In genomic region chr10:94108200-94108599, GRCh38 we compare ENCODE assay signal across 12 cellular contexts.
DNase-seq lines count a peak whose midpoint lies in the region; TF ChIP-seq lines count a peak whose summit lies in the region.
"Had no signal": no experiment of that assay in that cellular context is flagged by ENCODE, and none has a peak within 500 bp of the region (broad histone marks: within the 10 kb centered on the region; RNA-seq: fewer than 3 reads in every experiment).

No MANE protein-coding gene starts in this region.

- H3K4me3 ChIP-seq in effector memory CD4-positive, alpha-beta T cell (ENCODE audit: insufficient read depth, low read depth, low read length, poor library complexity, severe bottlenecking) = no peak overlapping the region
- H3K4me3 ChIP-seq in BE2C (ENCODE audit: low read depth, low read length) = no peak overlapping the region
- H3K4me3 ChIP-seq: cardiac muscle cell, thyroid gland had no signal

- H3K4me1 ChIP-seq in effector memory CD4-positive, alpha-beta T cell (ENCODE audit: control insufficient read depth, insufficient read depth, low read length, poor library complexity, severe bottlenecking) = no peaks in the 10 kb centered on the region
- no peaks in the 10 kb centered on the region for H3K4me1 ChIP-seq in BE2C

- DNase-seq in AG08396 (ENCODE audit: low spot score) (peak; percentile 58), GM04504 (ENCODE audit: low read depth) (peak; percentile 56), amniotic stem cell (lab: John Stamatoyannopoulos, UW) (peak; percentile 32), kidney glomerular epithelial cell (lab: John Stamatoyannopoulos, UW) (peak; percentile 68), KG1 (lab: John Stamatoyannopoulos, UW) (no peak), BE2C (no peak), GM13977 (ENCODE audit: low spot score) (no peak)
- DNase-seq in effector memory CD4-positive, alpha-beta T cell = no peak
- DNase-seq: naive B cell, right cardiac atrium, thyroid gland had no signal

- no peaks in the 10 kb centered on the region for H3K9me3 ChIP-seq in effector memory CD4-positive, alpha-beta T cell (ENCODE audit: control insufficient read depth, low read length)
- H3K9me3 ChIP-seq in BE2C = no peaks in the 10 kb centered on the region
- H3K9me3 ChIP-seq: thyroid gland had no signal

- no peaks in the 10 kb centered on the region for H3K36me3 ChIP-seq in effector memory CD4-positive, alpha-beta T cell (ENCODE audit: control insufficient read depth, insufficient read depth, low read length)
- no peaks in the 10 kb centered on the region for H3K36me3 ChIP-seq in BE2C
- H3K36me3 ChIP-seq: cardiac muscle cell, thyroid gland had no signal

- in situ Hi-C loops in GM13977 (cut with MboI; ENCODE audit: low pct_unique_long_range_greater_than_20kb, low sequenced_read_pairs, unreplicated experiment) = no loop called here

- H3K27me3 ChIP-seq in effector memory CD4-positive, alpha-beta T cell (replicated peaks; ENCODE audit: control insufficient read depth, insufficient read depth, low read length, poor library complexity, severe bottlenecking) = no peaks in the 10 kb centered on the region
- H3K27me3 ChIP-seq in BE2C = no peaks in the 10 kb centered on the region
- H3K27me3 ChIP-seq: cardiac muscle cell, thyroid gland had no signal

- no peak overlapping the region for H3K27ac ChIP-seq in effector memory CD4-positive, alpha-beta T cell (ENCODE audit: insufficient read depth, low read length, poor library complexity, severe bottlenecking)
- H3K27ac ChIP-seq: cardiac muscle cell, thyroid gland had no signal

- TF ChIP-seq CTCF in BE2C (IDR thresholded peaks at IDR 0.05; ENCODE audit: low read depth, low read length) (no peak), GM13977 (IDR thresholded peaks at IDR 0.05; ENCODE audit: extremely low read depth, insufficient read depth, missing control alignments) (no peak)

Comparison
In these comparisons a context has a peak if more than half of its experiments do, and no peak if none do; other contexts are left out.
1. DNase-seq: peak in AG08396 (single experiment), GM04504 (single experiment), amniotic stem cell (single experiment) and kidney glomerular epithelial cell (single experiment); none in KG1 (single experiment), effector memory CD4-positive, alpha-beta T cell (0 of 3), BE2C (single experiment) and GM13977 (single experiment).